In genomic region chr2:223930002-223930976, GRCh38 we compare ENCODE assay signal across 11 cellular contexts. TPM values are rescaled to one million over a fixed set of nuclear protein-coding genes. Genes with fewer than 3 reads are reported as not detected.
A peak's percentile ranks its signal among the peaks of the same experiment; 100 is the strongest.
DNase-seq lines count a peak whose midpoint lies in the region; ATAC-seq, FAIRE-seq and TF ChIP-seq lines count a peak whose summit lies in the region.
"Had no signal": no experiment of that assay in that cellular context is flagged by ENCODE, and none has a peak within 500 bp of the region (broad histone marks: within the 10 kb centered on the region; RNA-seq: fewer than 3 reads in every experiment).

No MANE protein-coding gene starts in this region.

- H2AFZ ChIP-seq in mesenchymal stem cell (ENCODE audit: low read depth, low read length) = no peak overlapping the region

- no peak overlapping the region for H3K18ac ChIP-seq in mesenchymal stem cell (ENCODE audit: low read depth in 1 of 2, low read length in 2 of 2)

- no peak for TF ChIP-seq CTCF in A549 (IDR thresholded peaks at IDR 0.05)
- no peak for TF ChIP-seq CTCF in choroid plexus epithelial cell (conservative IDR thresholded peaks at IDR 0.05; ENCODE audit: low read depth, low read length)

- TF ChIP-seq EP300 in A549 (IDR thresholded peaks at IDR 0.05) = no peak

- no peak overlapping the region for H3K9ac ChIP-seq in mesenchymal stem cell (ENCODE audit: low read length)

- peak overlapping the region; percentile 43; the same call in 1 of the 3 replicates for H3K4me2 ChIP-seq in A549
- H3K4me2 ChIP-seq in mesenchymal stem cell (ENCODE audit: low read length, poor library complexity, severe bottlenecking) = no peak overlapping the region

- no peak overlapping the region for H3K14ac ChIP-seq in mesenchymal stem cell (ENCODE audit: low read length in 2 of 2)

- no peak for TF ChIP-seq POLR2A in A549 (IDR thresholded peaks at IDR 0.05; ENCODE audit: low read length)

- H3K27ac ChIP-seq in A549 (peak overlapping the region in 1 of 2 experiments; percentile 53; a peak in 2 of 6 replicates), mesenchymal stem cell (ENCODE audit: low read length, poor library complexity, severe bottlenecking) (no peak overlapping the region)
- H3K27ac ChIP-seq: HL-60, suprapubic skin had no signal

- no peak overlapping the region for H2AK5ac ChIP-seq in mesenchymal stem cell (ENCODE audit: low read length, severe bottlenecking)

- H2BK15ac ChIP-seq in mesenchymal stem cell (ENCODE audit: low read depth, poor library complexity, severe bottlenecking) = no peak overlapping the region

- ATAC-seq in A549 = peak in 1 of 2 experiments; percentile 45; a peak in 3 of 6 replicates
- ATAC-seq in HG03432 (IDR thresholded peaks at IDR 0.05; ENCODE audit: unreplicated experiment) = no peak

- H3K27me3 ChIP-seq in mesenchymal stem cell (ENCODE audit: control insufficient read depth in 1 of 2, insufficient read depth in 1 of 2, low read length in 2 of 2) = no peaks in the 10 kb centered on the region
- H3K27me3 ChIP-seq: suprapubic skin had no signal

- H2BK5ac ChIP-seq in mesenchymal stem cell (ENCODE audit: low read depth, low read length, poor library complexity, severe bottlenecking) = no peak overlapping the region

- peaks cover 0 to 4% of the 10 kb centered on the region in 2 experiments for H3K36me3 ChIP-seq in mesenchymal stem cell (ENCODE audit: control insufficient read depth in 1 of 2, insufficient read depth in 2 of 2, low read depth in 1 of 2, low read length in 2 of 2)
- H3K36me3 ChIP-seq: suprapubic skin had no signal

- CTCF ChIA-PET in A549 (lab: Yijun Ruan, JAX) = interaction anchor here (1.1 to 1.6 kb wide), 2 partner anchors 12 to 41 kb away, joined by 3 to 4 read pairs; no protein-coding TSS in a partner anchor

- peaks cover 13% of the 10 kb centered on the region for H3K9me3 ChIP-seq in A549
- peaks cover 17% of the 10 kb centered on the region for H3K9me3 ChIP-seq in mesenchymal stem cell (ENCODE audit: control insufficient read depth, low read length)
- H3K9me3 ChIP-seq: suprapubic skin had no signal

- no peak overlapping the region for H3K23ac ChIP-seq in mesenchymal stem cell (ENCODE audit: low read length in 2 of 2)

- no peak for FAIRE-seq in A549 (lab: Jason Lieb, UNC)
- FAIRE-seq: keratinocyte had no signal

- in situ Hi-C loops in KBM-7 (cut with MboI; ENCODE audit: low pct_unique_long_range_greater_than_20kb, low sequenced_read_pairs) = no loop called here

- H2BK12ac ChIP-seq in mesenchymal stem cell (ENCODE audit: low read length in 2 of 2) = no peak overlapping the region

- H3K79me1 ChIP-seq in mesenchymal stem cell (replicated peaks; ENCODE audit: low read length, poor library complexity, severe bottlenecking) = peaks cover 23% of the 10 kb centered on the region

- DNase-seq in A549 (ENCODE audit: low read depth in 1 of 2, low spot score in 1 of 2) (peak in 1 of 2 experiments; percentile 10), KBM-7 (peak; percentile 43), choroid plexus epithelial cell (ENCODE audit: low read depth) (peak; percentile 57), mesenchymal stem cell (peak; percentile 62), NCI-H748 (lab: John Stamatoyannopoulos, UW; ENCODE audit: unreplicated experiment) (no peak)
- no peak for DNase-seq in stimulated activated CD4-positive, alpha-beta T cell treated with anti-CD3 and anti-CD28 coated beads, Interleukin-1b, Interleukin-23, amount 100 ng/mL, for 48 hours
- DNase-seq in stimulated activated naive CD4-positive, alpha-beta T cell treated with Interleukin-2 at 50 U/mL for 16 hours (lab: John Stamatoyannopoulos, UW) = no peak

- H4K8ac ChIP-seq in mesenchymal stem cell (ENCODE audit: low read length) = no peak overlapping the region

- 78% methylated on average over 23 of the region's 23 CpGs for WGBS in A549 (ENCODE audit: missing lambda C conversion rate)
- WGBS in mesenchymal stem cell = 86% methylated on average over 23 of the region's 23 CpGs

- peak overlapping the region; percentile 2 for H4K91ac ChIP-seq in mesenchymal stem cell (ENCODE audit: low read length)

- no peak for TF ChIP-seq RAD21 in A549 (conservative IDR thresholded peaks at IDR 0.05 in 1 of 2, IDR thresholded peaks at IDR 0.05 in 1 of 2)

- H2BK120ac ChIP-seq in mesenchymal stem cell (ENCODE audit: low read depth, low read length) = no peak overlapping the region

- peaks cover 54% of the 10 kb centered on the region for H3K4me1 ChIP-seq in A549
- H3K4me1 ChIP-seq in mesenchymal stem cell (ENCODE audit: control insufficient read depth, insufficient read depth, low read depth, low read length) = peaks cover 13% of the 10 kb centered on the region

- POLR2A ChIA-PET in A549 (lab: Yijun Ruan, JAX) = no interaction called here

- H3K4me3 ChIP-seq in A549 (no peak overlapping the region), choroid plexus epithelial cell (ENCODE audit: low read depth, low read length) (no peak overlapping the region), mesenchymal stem cell (ENCODE audit: insufficient read depth in 1 of 2, low read depth in 1 of 2, low read length in 2 of 2) (no peak overlapping the region)
- H3K4me3 ChIP-seq: suprapubic skin had no signal

- peak overlapping the region in 1 of 2 experiments; percentile 46 for H3K4ac ChIP-seq in mesenchymal stem cell (ENCODE audit: low read depth in 1 of 2, low read length in 2 of 2)

TF ChIP-seq in A549, 52 proteins besides CTCF, POLR2A, EP300 and RAD21:
- no peak for TF ChIP-seq PHF8 (IDR thresholded peaks at IDR 0.05; ENCODE audit: borderline replicate concordance, low read depth)
- TF ChIP-seq FOSB (CRISPR knock-in tag; IDR thresholded peaks at IDR 0.05) = no peak
- TF ChIP-seq BCL3 (IDR thresholded peaks at IDR 0.05) = no peak
- no peak for TF ChIP-seq PBX3 (IDR thresholded peaks at IDR 0.05)
- TF ChIP-seq ZNF302 (CRISPR knock-in tag; IDR thresholded peaks at IDR 0.05) = no peak
- TF ChIP-seq CHD2 (IDR thresholded peaks at IDR 0.05; ENCODE audit: low read length, partially characterized antibody) = no peak
TF ChIP-seq in A549: peak in this region for 0.

RNA-seq across cellular contexts. Expression of gene WDFY1, which starts 14.8 kb away (rescaled TPM):
- polyA plus RNA-seq in A549 (2011; rRNA removed) = 61.5 and 70.8 TPM in 2 replicates
- 26.9 and 40.2 TPM in 2 replicates for polyA plus RNA-seq in A549 (2012; cell fraction: cytosol; rRNA removed)
- polyA plus RNA-seq in A549 (2012; cell fraction: nucleus; rRNA removed) = 57.9 and 73.6 TPM in 2 replicates
- 36.6 to 38.9 TPM (median 38.7 TPM) in 3 replicates for polyA plus RNA-seq in A549 (2017; fragmentation: RNase III; extraction: RNeasy Plus Mini Kit Qiagen cat#74134 plus additional on column Dnase treatment)
- polyA minus RNA-seq in A549 (2011; rRNA and poly(A)+ RNA removed) = 186 and 190 TPM in 2 replicates
- polyA plus RNA-seq in mesenchymal stem cell (2013, experiment 1 of 2) = 40.3 TPM
- 39.9 TPM for polyA plus RNA-seq in mesenchymal stem cell (2013, experiment 2 of 2)

RNA-seq across cellular contexts. Expression of gene MRPL44, which starts 27.0 kb away (rescaled TPM):
- polyA plus RNA-seq in A549 (2011; rRNA removed) = 37.8 and 39.2 TPM in 2 replicates
- 20.5 and 23.7 TPM in 2 replicates for polyA plus RNA-seq in A549 (2012; cell fraction: cytosol; rRNA removed)
- 11.1 and 19.5 TPM in 2 replicates for polyA plus RNA-seq in A549 (2012; cell fraction: nucleus; rRNA removed)
- 39.0 to 40.7 TPM (median 40.0 TPM) in 3 replicates for polyA plus RNA-seq in A549 (2017; fragmentation: RNase III; extraction: RNeasy Plus Mini Kit Qiagen cat#74134 plus additional on column Dnase treatment)
- polyA minus RNA-seq in A549 (2011; rRNA and poly(A)+ RNA removed) = 8.9 and 10.0 TPM in 2 replicates
- polyA plus RNA-seq in mesenchymal stem cell (2013, experiment 1 of 2) = 22.5 TPM
- polyA plus RNA-seq in mesenchymal stem cell (2013, experiment 2 of 2) = 21.7 TPM

Comparison
In these comparisons a context has a peak if more than half of its experiments do, and no peak if none do; other contexts are left out.
1. DNase-seq: peak in KBM-7 (single experiment), choroid plexus epithelial cell (single experiment) and mesenchymal stem cell (single experiment); none in stimulated activated CD4-positive, alpha-beta T cell treated with anti-CD3 and anti-CD28 coated beads, Interleukin-1b, Interleukin-23, amount 100 ng/mL, for 48 hours (single experiment), NCI-H748 (single experiment) and stimulated activated naive CD4-positive, alpha-beta T cell treated with Interleukin-2 at 50 U/mL for 16 hours (single experiment).